In genomic region chr16:12272264-12272663, GRCh38 we compare ENCODE assay signal across 27 cellular contexts.
"Had no signal": no experiment of that assay in that cellular context is flagged by ENCODE, and none has a peak within 500 bp of the region (broad histone marks: within the 10 kb centered on the region; RNA-seq: fewer than 3 reads in every experiment).

No MANE protein-coding gene starts in this region.

- H3K4me2 ChIP-seq: KMS-11 had no signal

- H3K36me3 ChIP-seq: brain microvascular endothelial cell, Peyer's patch, SJCRH30 had no signal

- H3K4me3 ChIP-seq: Peyer's patch, SJCRH30, SK-N-MC had no signal

- H3K4me1 ChIP-seq: Peyer's patch had no signal

- ATAC-seq: activated CD8-positive, alpha-beta T cell treated with anti-CD3 and anti-CD28 coated beads for 36 hours; activated T-cell treated with anti-CD3 and anti-CD28 coated beads, Interleukin-2, amount 50 U/mL, for 72 hours; activated T-helper 17 cell treated with anti-CD3 and anti-CD28 coated beads, Interleukin-2, amount 50 U/mL, for 72 hours; PC-3 had no signal

- DNase-seq: activated CD4-positive, alpha-beta T cell treated with anti-CD3 and anti-CD28 coated beads, Interleukin-2, amount 10 ng/mL, durations not matched to agents 24 days and 14 days; activated CD4-positive, alpha-beta T cell treated with anti-CD3 and anti-CD28 coated beads, Interleukin-2, amount 50 U/mL, for 4 hours; activated CD8-positive, alpha-beta T cell treated with anti-CD3 and anti-CD28 coated beads for 36 hours; activated effector memory CD4-positive, alpha-beta T cell treated with anti-CD3 and anti-CD28 coated beads, Interleukin-2, amount 50 U/mL, for 16 hours; activated naive CD4-positive, alpha-beta T cell; activated naive CD4-positive, alpha-beta T cell treated with anti-CD3 and anti-CD28 coated beads, Interleukin-2, amount 50 U/mL, for 16 hours; activated naive CD8-positive, alpha-beta T cell treated with anti-CD3 and anti-CD28 coated beads for 36 hours; activated T-cell treated with anti-CD3 and anti-CD28 coated beads, Interleukin-2, amount 50 U/mL, for 1 hour; activated T-cell treated with anti-CD3 and anti-CD28 coated beads, Interleukin-2, amount 50 U/mL, for 72 hours; amniotic stem cell; aorta; brain microvascular endothelial cell; NCI-H1092 treated with DMSO at 0.1 percent for 48 hours; NCI-H146; NCI-H187; NCI-H2081; NCI-H510A; NCI-H774; PC-3; Peyer's patch; RPMI8226; SHP77; SJCRH30; T1000 had no signal

- H3K27me3 ChIP-seq: brain microvascular endothelial cell, Peyer's patch, SJCRH30 had no signal

- H3K27ac ChIP-seq: brain microvascular endothelial cell, KMS-11, Peyer's patch, SJCRH30, SK-N-MC had no signal

- H3K9ac ChIP-seq: KMS-11 had no signal

- H3K9me3 ChIP-seq: Peyer's patch, SJCRH30 had no signal
